Comparison of ENCODE assay signal across 17 cellular contexts in genomic region chr9:93952119-93952783, GRCh38. TPM values are rescaled to one million over a fixed set of nuclear protein-coding genes. Genes with fewer than 3 reads are reported as not detected.
DNase-seq lines count a peak whose midpoint lies in the region; ATAC-seq, FAIRE-seq and TF ChIP-seq lines count a peak whose summit lies in the region.
"Had no signal": no experiment of that assay in that cellular context is flagged by ENCODE, and none has a peak within 500 bp of the region (broad histone marks: within the 10 kb centered on the region; RNA-seq: fewer than 3 reads in every experiment).

No MANE protein-coding gene starts in this region.

- no peak overlapping the region for H3K27ac ChIP-seq in heart right ventricle
- H3K27ac ChIP-seq: foreskin keratinocyte had no signal

- DNase-seq in heart right ventricle, result no peak
- DNase-seq in left cardiac atrium, result no peak
- no peak for DNase-seq in central memory CD8-positive, alpha-beta T cell (ENCODE audit: low spot score in 2 of 2)
- peak in 1 of 10 donors; percentile 47 for DNase-seq in naive thymus-derived CD8-positive, alpha-beta T cell
- DNase-seq in type B pancreatic cell (ENCODE audit: extremely low spot score, unreplicated experiment), result no peak
- no peak for DNase-seq in germinal center (ENCODE audit: low spot score)
- DNase-seq in activated gamma-delta T cell (lab: John Stamatoyannopoulos, UW), result no peak
- no peak for DNase-seq in HTR-8/SVneo (ENCODE audit: insufficient read length, low spot score)
- DNase-seq: activated effector memory CD4-positive, alpha-beta T cell treated with anti-CD3 and anti-CD28 coated beads, Interleukin-2, amount 50 U/mL, for 16 hours; BE2C; foreskin keratinocyte; GF-D8; NCI-H524 had no signal

- peaks cover 13 to 64% (median 45%) of the 10 kb centered on the region in 9 donors for H3K4me1 ChIP-seq in heart right ventricle
- H3K4me1 ChIP-seq: BE2C, foreskin keratinocyte had no signal

- no peak for TF ChIP-seq CTCF in heart right ventricle (IDR thresholded peaks at IDR 0.05)
- no peak for TF ChIP-seq CTCF in type B pancreatic cell (conservative IDR thresholded peaks at IDR 0.05)

- no peak for FAIRE-seq in HTR-8/SVneo (lab: Jason Lieb, UNC)
- FAIRE-seq: colon had no signal

- H3K4me3 ChIP-seq in heart right ventricle, result peak overlapping the region in 9 of 10 donors; percentile 8 to 62 (median 49)

- peaks cover 71 to 97% (median 96%) of the 10 kb centered on the region in 7 donors for H3K27me3 ChIP-seq in heart right ventricle

- H3K4me1 Mint-ChIP-seq in central memory CD8-positive, alpha-beta T cell, result peaks cover 37% of the 10 kb centered on the region
- peaks cover 19 to 58% (median 49%) of the 10 kb centered on the region in 4 donors for H3K4me1 Mint-ChIP-seq in naive thymus-derived CD8-positive, alpha-beta T cell
- H3K4me1 Mint-ChIP-seq in type B pancreatic cell (ENCODE audit: unreplicated experiment), result peaks cover 24% of the 10 kb centered on the region

- H3K27ac Mint-ChIP-seq in central memory CD8-positive, alpha-beta T cell (ENCODE audit: low read depth), result no peak overlapping the region
- H3K27ac Mint-ChIP-seq in naive thymus-derived CD8-positive, alpha-beta T cell, result no peak overlapping the region
- no peak overlapping the region for H3K27ac Mint-ChIP-seq in type B pancreatic cell

- peak overlapping the region; percentile 51 for H3K4me3 Mint-ChIP-seq in central memory CD8-positive, alpha-beta T cell
- H3K4me3 Mint-ChIP-seq in naive thymus-derived CD8-positive, alpha-beta T cell, result peak overlapping the region; percentile 32 to 83 (median 68)
- peak overlapping the region; percentile 70 for H3K4me3 Mint-ChIP-seq in type B pancreatic cell

- H3K27me3 Mint-ChIP-seq in central memory CD8-positive, alpha-beta T cell, result peaks cover 93% of the 10 kb centered on the region
- H3K27me3 Mint-ChIP-seq in naive thymus-derived CD8-positive, alpha-beta T cell, result peaks cover 28 to 94% (median 59%) of the 10 kb centered on the region in 5 donors
- H3K27me3 Mint-ChIP-seq in type B pancreatic cell, result peaks cover 85% of the 10 kb centered on the region

- H3K9me3 ChIP-seq in heart right ventricle, result no peaks in the 10 kb centered on the region
- H3K9me3 ChIP-seq: BE2C had no signal

- no peaks in the 10 kb centered on the region for H3K9me3 Mint-ChIP-seq in central memory CD8-positive, alpha-beta T cell
- no peaks in the 10 kb centered on the region for H3K9me3 Mint-ChIP-seq in naive thymus-derived CD8-positive, alpha-beta T cell
- H3K9me3 Mint-ChIP-seq in type B pancreatic cell, result peaks cover 4% of the 10 kb centered on the region

- POLR2A ChIA-PET in naive thymus-derived CD8-positive, alpha-beta T cell (lab: Charles Lee), result no interaction called here

- ATAC-seq in heart right ventricle, result no peak
- ATAC-seq in left cardiac atrium, result no peak
- no peak for ATAC-seq in central memory CD8-positive, alpha-beta T cell (replicated peaks; ENCODE audit: extremely low read depth, poor library complexity, severe bottlenecking)
- ATAC-seq in naive thymus-derived CD8-positive, alpha-beta T cell, result no peak

- peaks cover 2% of the 10 kb centered on the region for H3K36me3 Mint-ChIP-seq in central memory CD8-positive, alpha-beta T cell (ENCODE audit: insufficient read depth)
- H3K36me3 Mint-ChIP-seq in naive thymus-derived CD8-positive, alpha-beta T cell, result peaks cover 2 to 7% (median 3%) of the 10 kb centered on the region in 3 donors
- H3K36me3 Mint-ChIP-seq in type B pancreatic cell, result peaks cover 10% of the 10 kb centered on the region

- intact Hi-C loops in heart right ventricle (cut with DNase I), result no loop called here
- intact Hi-C loops in left cardiac atrium (cut with DNase I), result loop anchor here in 1 of 2 donors (10.0 kb wide), 1 partner anchor 127 kb away; no protein-coding TSS in a partner anchor

- no peaks in the 10 kb centered on the region for H3K36me3 ChIP-seq in heart right ventricle
- H3K36me3 ChIP-seq: BE2C had no signal

- 3% methylated on average over 39 of the region's 39 CpGs for WGBS in heart right ventricle, 2 donors

RNA-seq across cellular contexts. Expression of gene BARX1, which starts 2.9 kb away (rescaled TPM):
- total RNA-seq in heart right ventricle, result under 1 TPM in 1 of 10 donors, not detected in 9; 0.19 TPM
- polyA plus RNA-seq in heart right ventricle, result under 1 TPM in 1 of 2 donors, not detected in 1; 0.06 TPM
- total RNA-seq in left cardiac atrium, result not detected
- total RNA-seq in naive thymus-derived CD8-positive, alpha-beta T cell, result not detected
- polyA plus RNA-seq in naive thymus-derived CD8-positive, alpha-beta T cell, result not detected
- 0.71 and 11.8 TPM in 2 replicates for total RNA-seq in type B pancreatic cell (ENCODE audit: low replicate concordance)
- total RNA-seq: foreskin keratinocyte, HT1080, liver, pulmonary artery endothelial cell had no signal
- polyA plus RNA-seq: foreskin keratinocyte, liver had no signal
